In genomic region chr7:28260969-28261368, GRCh38 we compare ENCODE assay signal across 34 cellular contexts.
"Had no signal": no experiment of that assay in that cellular context is flagged by ENCODE, and none has a peak within 500 bp of the region (broad histone marks: within the 10 kb centered on the region; RNA-seq: fewer than 3 reads in every experiment).

No MANE protein-coding gene starts in this region.

- DNase-seq: activated B cell treated with CpG ODN at 0.5 μM for 24 hours; activated CD4-positive, alpha-beta memory T cell treated with anti-CD3 and anti-CD28 coated beads for 36 hours; activated CD4-positive, alpha-beta T cell treated with anti-CD3 and anti-CD28 coated beads for 4 hours; activated CD4-positive, alpha-beta T cell treated with anti-CD3 and anti-CD28 coated beads, Interleukin-2, amount 10 ng/mL, durations not matched to agents 24 days and 14 days; activated CD4-positive, alpha-beta T cell treated with anti-CD3 and anti-CD28 coated beads, Interleukin-2, amount 50 U/mL, for 1 hour; activated CD4-positive, alpha-beta T cell treated with anti-CD3 and anti-CD28 coated beads, Interleukin-2, amount 50 U/mL, for 4 hours; activated CD4-positive, CD25-positive, alpha-beta regulatory T cell treated with anti-CD3 and anti-CD28 coated beads, Interleukin-2, amount 50 U/mL, for 72 hours; activated CD8-positive, alpha-beta memory T cell treated with anti-CD3 and anti-CD28 coated beads, Interleukin-2, amount 50 U/mL, for 4 hours; activated CD8-positive, alpha-beta T cell treated with anti-CD3 and anti-CD28 coated beads for 36 hours; activated effector memory CD4-positive, alpha-beta T cell treated with anti-CD3 and anti-CD28 coated beads, Interleukin-2, amount 50 U/mL, for 16 hours; activated gamma-delta T cell treated with Interleukin-2 at 50 U/mL for 16 hours; activated naive CD4-positive, alpha-beta T cell; activated naive CD4-positive, alpha-beta T cell treated with anti-CD3 and anti-CD28 coated beads for 36 hours; activated naive CD4-positive, alpha-beta T cell treated with anti-CD3 and anti-CD28 coated beads, Interleukin-2, amount 50 U/mL, for 16 hours; activated naive CD8-positive, alpha-beta T cell treated with anti-CD3 and anti-CD28 coated beads for 36 hours; activated T-cell treated with anti-CD3 and anti-CD28 coated beads for 4 hours; activated T-cell treated with anti-CD3 and anti-CD28 coated beads, Interleukin-2, amount 50 U/mL, for 1 hour; activated T-cell treated with anti-CD3 and anti-CD28 coated beads, Interleukin-2, amount 50 U/mL, for 4 hours; activated T-cell treated with anti-CD3 and anti-CD28 coated beads, Interleukin-2, amount 50 U/mL, for 72 hours; adrenal gland; amniotic stem cell; aorta; body of pancreas; brain microvascular endothelial cell; central memory CD4-positive, alpha-beta T cell; T-helper 1 cell; T-helper 2 cell; T-helper 9 cell; WERI-Rb-1 had no signal

- FAIRE-seq: astrocyte, TTC549 had no signal

- H3K4me1 ChIP-seq: adrenal gland, body of pancreas, breast epithelium had no signal

- ATAC-seq: activated CD8-positive, alpha-beta T cell treated with anti-CD3 and anti-CD28 coated beads for 36 hours; activated naive CD4-positive, alpha-beta T cell treated with anti-CD3 and anti-CD28 coated beads, Interleukin-2, amount 50 U/mL, for 72 hours; activated T-cell treated with anti-CD3 and anti-CD28 coated beads, Interleukin-2, amount 50 U/mL, for 4 hours; activated T-cell treated with anti-CD3 and anti-CD28 coated beads, Interleukin-2, amount 50 U/mL, for 72 hours; activated T-helper 17 cell treated with anti-CD3 and anti-CD28 coated beads, Interleukin-2, amount 50 U/mL, for 72 hours; body of pancreas had no signal

- H3K9me3 ChIP-seq: adrenal gland, body of pancreas, breast epithelium had no signal

- H3K4me3 ChIP-seq: adrenal gland, body of pancreas, breast epithelium had no signal

- H3K27ac ChIP-seq: adrenal gland, body of pancreas, brain microvascular endothelial cell, breast epithelium, WERI-Rb-1 had no signal

- H3K27me3 ChIP-seq: adrenal gland, brain microvascular endothelial cell had no signal

- H3K36me3 ChIP-seq: adrenal gland, brain microvascular endothelial cell, breast epithelium, WERI-Rb-1 had no signal
